23 cellular contexts compared by ENCODE assay signal in genomic region chr2:237397072-237397471, GRCh38. TPM values are rescaled to one million over a fixed set of nuclear protein-coding genes. Genes with fewer than 3 reads are reported as not detected.
DNase-seq lines count a peak whose midpoint lies in the region; ATAC-seq, FAIRE-seq and TF ChIP-seq lines count a peak whose summit lies in the region.
"Had no signal": no experiment of that assay in that cellular context is flagged by ENCODE, and none has a peak within 500 bp of the region (broad histone marks: within the 10 kb centered on the region; RNA-seq: fewer than 3 reads in every experiment).

No MANE protein-coding gene starts in this region.

- H3K27ac ChIP-seq in mesenchymal stem cell (ENCODE audit: low read length, poor library complexity, severe bottlenecking): no peak overlapping the region
- H3K27ac ChIP-seq in vagina: peak overlapping the region; percentile 98

- no peak overlapping the region for H3K4me2 ChIP-seq in mesenchymal stem cell (ENCODE audit: low read length, poor library complexity, severe bottlenecking)

- H3K36me3 ChIP-seq in mesenchymal stem cell (ENCODE audit: control insufficient read depth in 1 of 2, insufficient read depth in 2 of 2, low read depth in 1 of 2, low read length in 2 of 2) (peaks cover 0 to 98% of the 10 kb centered on the region in 2 experiments), vagina (peaks cover 6 to 14% of the 10 kb centered on the region in 2 donors)
- H3K36me3 ChIP-seq: BE2C had no signal

- no peak overlapping the region for H3K14ac ChIP-seq in mesenchymal stem cell (ENCODE audit: low read length in 2 of 2)

- H3K9me3 Mint-ChIP-seq in HFFc6: no peaks in the 10 kb centered on the region
- H3K9me3 Mint-ChIP-seq: CD8-positive, alpha-beta memory T cell; IgD-negative memory B cell had no signal

- H3K9ac ChIP-seq in mesenchymal stem cell (ENCODE audit: low read length): peak overlapping the region; percentile 98

- H3K18ac ChIP-seq in mesenchymal stem cell (ENCODE audit: low read depth in 1 of 2, low read length in 2 of 2): no peak overlapping the region

- H3K4me3 Mint-ChIP-seq in HFFc6: no peak overlapping the region
- H3K4me3 Mint-ChIP-seq: CD4-positive, CD25-positive, alpha-beta regulatory T cell; CD8-positive, alpha-beta memory T cell; IgD-negative memory B cell had no signal

- no peak overlapping the region for H3K4me3 ChIP-seq in mesenchymal stem cell (ENCODE audit: insufficient read depth in 1 of 2, low read depth in 1 of 2, low read length in 2 of 2)
- H3K4me3 ChIP-seq in vagina: no peak overlapping the region

- no peak for TF ChIP-seq CTCF in HFFc6 (IDR thresholded peaks at IDR 0.05)
- no peak for TF ChIP-seq CTCF in vagina (IDR thresholded peaks at IDR 0.05)

- H4K91ac ChIP-seq in mesenchymal stem cell (ENCODE audit: low read length): no peak overlapping the region

- intact Hi-C loops in vagina (cut with DNase I): no loop called here

- H3K23ac ChIP-seq in mesenchymal stem cell (ENCODE audit: low read length in 2 of 2): no peak overlapping the region

- H3K4ac ChIP-seq in mesenchymal stem cell (ENCODE audit: low read depth in 1 of 2, low read length in 2 of 2): no peak overlapping the region

- no peak for ATAC-seq in GM21723 (IDR thresholded peaks at IDR 0.05; ENCODE audit: unreplicated experiment)

- DNase-seq in GM18507 (ENCODE audit: extremely low spot score, insufficient read length, low read depth) (no peak), HFFc6 (no peak), mesenchymal stem cell (no peak), vagina (ENCODE audit: extremely low spot score in 2 of 2) (no peak), dermis blood vessel endothelial cell (no peak), NCI-H345 (lab: John Stamatoyannopoulos, UW) (no peak)
- DNase-seq: ACHN; BE2C; C1 segment of cervical spinal cord; CD4-positive, CD25-positive, alpha-beta regulatory T cell; CD8-positive, alpha-beta memory T cell; COR-L47; DMS 273 treated with DMSO at 0.1 percent for 48 hours; DMS53; DND-41; EL; GOT3; H7; KG1 had no signal

- no peak overlapping the region for H2BK12ac ChIP-seq in mesenchymal stem cell (ENCODE audit: low read length in 2 of 2)

- H3K79me1 ChIP-seq in mesenchymal stem cell (replicated peaks; ENCODE audit: low read length, poor library complexity, severe bottlenecking): no peaks in the 10 kb centered on the region

- peaks cover 96% of the 10 kb centered on the region for H3K4me1 Mint-ChIP-seq in HFFc6 (ENCODE audit: low read depth)
- H3K4me1 Mint-ChIP-seq: CD4-positive, CD25-positive, alpha-beta regulatory T cell; CD8-positive, alpha-beta memory T cell; IgD-negative memory B cell had no signal

- peaks cover 13% of the 10 kb centered on the region for H3K27me3 Mint-ChIP-seq in HFFc6 (ENCODE audit: insufficient read depth)
- H3K27me3 Mint-ChIP-seq: CD4-positive, CD25-positive, alpha-beta regulatory T cell had no signal

- no peak overlapping the region for H2BK15ac ChIP-seq in mesenchymal stem cell (ENCODE audit: low read depth, poor library complexity, severe bottlenecking)

- no peak overlapping the region for H2AK5ac ChIP-seq in mesenchymal stem cell (ENCODE audit: low read length, severe bottlenecking)

- H3K27ac Mint-ChIP-seq in HFFc6: 0 out of 2 replicates have a peak overlapping the region, but pooled peaks have one; percentile 5
- H3K27ac Mint-ChIP-seq: CD4-positive, CD25-positive, alpha-beta regulatory T cell; CD8-positive, alpha-beta memory T cell; IgD-negative memory B cell had no signal

- H3K9me3 ChIP-seq in mesenchymal stem cell (ENCODE audit: control insufficient read depth, low read length): no peaks in the 10 kb centered on the region
- H3K9me3 ChIP-seq in vagina: no peaks in the 10 kb centered on the region
- H3K9me3 ChIP-seq: BE2C had no signal

- WGBS in mesenchymal stem cell: over 99% methylated on average over 2 of the region's 2 CpGs

- H3K27me3 ChIP-seq in mesenchymal stem cell (ENCODE audit: control insufficient read depth in 1 of 2, insufficient read depth in 1 of 2, low read length in 2 of 2) (no peaks in the 10 kb centered on the region), vagina (no peaks in the 10 kb centered on the region)
- H3K27me3 ChIP-seq: BE2C had no signal

- no peak overlapping the region for H2BK120ac ChIP-seq in mesenchymal stem cell (ENCODE audit: low read depth, low read length)

- peak; percentile 21 for FAIRE-seq in GM18507 (lab: Jason Lieb, UNC)
- FAIRE-seq: GM12891, HTR-8/SVneo had no signal

- no peak overlapping the region for H4K8ac ChIP-seq in mesenchymal stem cell (ENCODE audit: low read length)

- H3K4me1 ChIP-seq in mesenchymal stem cell (ENCODE audit: control insufficient read depth, insufficient read depth, low read depth, low read length): no peaks in the 10 kb centered on the region
- H3K4me1 ChIP-seq in vagina: peaks cover 73% of the 10 kb centered on the region
- H3K4me1 ChIP-seq: BE2C had no signal

- TF ChIP-seq POLR2A in vagina (IDR thresholded peaks at IDR 0.05): no peak

- peaks cover 58% of the 10 kb centered on the region for H3K36me3 Mint-ChIP-seq in HFFc6 (ENCODE audit: low read depth)
- H3K36me3 Mint-ChIP-seq: CD4-positive, CD25-positive, alpha-beta regulatory T cell; CD8-positive, alpha-beta memory T cell; IgD-negative memory B cell had no signal

- no peak overlapping the region for H2BK5ac ChIP-seq in mesenchymal stem cell (ENCODE audit: low read depth, low read length, poor library complexity, severe bottlenecking)

- H2AFZ ChIP-seq in mesenchymal stem cell (ENCODE audit: low read depth, low read length): no peak overlapping the region

RNA-seq across cellular contexts. Expression of gene COL6A3, which starts 16.9 kb away (rescaled TPM):
- total RNA-seq in HFFc6 (2021; fragmentation: NEBNext Ultra II Directional; extraction: Animal tissue kit (Norgen Biotek cat#: 25700)): 100 to 1,000 TPM; 409 to 759 (median 458) TPM
- 173 TPM for polyA plus RNA-seq in mesenchymal stem cell (2013, experiment 1 of 2)
- polyA plus RNA-seq in mesenchymal stem cell (2013, experiment 2 of 2): 153 TPM
- total RNA-seq in vagina: 315 TPM
- 6.3 and 14.6 TPM in 2 replicates for total RNA-seq in dermis blood vessel endothelial cell
- polyA plus RNA-seq: IgD-negative memory B cell had no signal

Comparison
In these comparisons a context has a peak if more than half of its experiments do, and no peak if none do; other contexts are left out.
1. RNA of gene COL6A3, which starts 16.9 kb away (total RNA-seq): 409 to 759 TPM in HFFc6 and 315 TPM in vagina (single experiment); 6.3 to 14.6 TPM in dermis blood vessel endothelial cell; every median in the first group is over 10 times any median in the second.